8 cellular contexts compared by ENCODE assay signal in genomic region chr22:36328635-36329216, GRCh38. TPM values are rescaled to one million over a fixed set of nuclear protein-coding genes. Genes with fewer than 3 reads are reported as not detected.
DNase-seq lines count a peak whose midpoint lies in the region; ATAC-seq and TF ChIP-seq lines count a peak whose summit lies in the region.

No MANE protein-coding gene starts in this region.

- H3K18ac ChIP-seq in mesendoderm (ENCODE audit: low read length), result peak overlapping the region; percentile 41

- no CpG with 5 or more reads among the region's 23 CpGs for WGBS in mesendoderm (ENCODE audit: extremely low coverage, insufficient coverage, low lambda C conversion rate)
- WGBS in suprapubic skin, result 44% methylated on average over 23 of the region's 23 CpGs

- H4K8ac ChIP-seq in mesendoderm (ENCODE audit: low read depth, low read length), result no peak overlapping the region

- H3K79me2 ChIP-seq in mesendoderm (ENCODE audit: control insufficient read depth, insufficient read depth, low read length), result peaks cover 48% of the 10 kb centered on the region

- H3K4ac ChIP-seq in mesendoderm (ENCODE audit: low read depth, low read length), result peak overlapping the region; percentile 62

- H3K4me3 ChIP-seq in mesendoderm (ENCODE audit: low read length) (no peak overlapping the region), suprapubic skin (peak overlapping the region; percentile 11)

- peaks cover 42% of the 10 kb centered on the region for H3K79me1 ChIP-seq in mesendoderm (ENCODE audit: low read length)

- peak overlapping the region; percentile 4 for H3K23ac ChIP-seq in mesendoderm (ENCODE audit: low read length)

- H4K5ac ChIP-seq in mesendoderm (ENCODE audit: low read length), result no peak overlapping the region

- H3K4me1 ChIP-seq in mesendoderm (ENCODE audit: control insufficient read depth, low read depth, low read length), result peaks cover 26% of the 10 kb centered on the region
- H3K4me1 ChIP-seq in suprapubic skin, result peaks cover 99% of the 10 kb centered on the region

- no peak overlapping the region for H2AK5ac ChIP-seq in mesendoderm (ENCODE audit: low read length)

- peak overlapping the region; percentile 17 for H2BK5ac ChIP-seq in mesendoderm (ENCODE audit: low read length)

- no peak for TF ChIP-seq POLR2A in suprapubic skin (IDR thresholded peaks at IDR 0.05)

- DNase-seq in GM20000 (ENCODE audit: low spot score) (peak; percentile 62), SW480 (ENCODE audit: low spot score) (peak; percentile 83), dermis blood vessel endothelial cell (peak; percentile 90), mesendoderm (peak; percentile 66), suprapubic skin (ENCODE audit: low spot score in 2 of 2) (no peak), GM13977 (ENCODE audit: low spot score) (no peak)

- H3K27me3 ChIP-seq in mesendoderm (ENCODE audit: insufficient read depth, low read length, poor library complexity) (no peaks in the 10 kb centered on the region), suprapubic skin (no peaks in the 10 kb centered on the region)

- no peaks in the 10 kb centered on the region for H3K9me3 ChIP-seq in suprapubic skin

- peak overlapping the region; percentile 88 for H3K27ac ChIP-seq in mesendoderm (ENCODE audit: low read depth, low read length)
- peak overlapping the region; percentile 93 for H3K27ac ChIP-seq in suprapubic skin

- no peak overlapping the region for H2BK15ac ChIP-seq in mesendoderm (replicated peaks; ENCODE audit: low read depth)

- peak overlapping the region; percentile 53 for H3K9ac ChIP-seq in mesendoderm (ENCODE audit: low read length)

- ATAC-seq in HG03521 (IDR thresholded peaks at IDR 0.05; ENCODE audit: unreplicated experiment) (no peak), GM21529 (IDR thresholded peaks at IDR 0.05; ENCODE audit: unreplicated experiment) (no peak)

- peak overlapping the region; percentile 73 for H3K56ac ChIP-seq in mesendoderm (ENCODE audit: low read length)

- no peak overlapping the region for H3K4me2 ChIP-seq in mesendoderm (ENCODE audit: low read length)

- peak overlapping the region; percentile 18 for H2BK120ac ChIP-seq in mesendoderm (ENCODE audit: low read depth, low read length)

- in situ Hi-C loops in GM13977 (cut with MboI; ENCODE audit: low pct_unique_long_range_greater_than_20kb, low sequenced_read_pairs, unreplicated experiment), result no loop called here

- H3K36me3 ChIP-seq in mesendoderm (ENCODE audit: control insufficient read depth, insufficient read depth, low read length), result peaks cover 13% of the 10 kb centered on the region
- H3K36me3 ChIP-seq in suprapubic skin, result peaks cover 22% of the 10 kb centered on the region

- TF ChIP-seq CTCF in GM20000 (IDR thresholded peaks at IDR 0.05; ENCODE audit: extremely low read depth, missing control alignments) (no peak), suprapubic skin (IDR thresholded peaks at IDR 0.05) (no peak), GM13977 (IDR thresholded peaks at IDR 0.05; ENCODE audit: extremely low read depth, insufficient read depth, missing control alignments) (no peak)

- no peak for TF ChIP-seq EP300 in suprapubic skin (IDR thresholded peaks at IDR 0.05)

RNA-seq across cellular contexts. Expression of gene MYH9, which starts 59.0 kb away (rescaled TPM):
- total RNA-seq in dermis blood vessel endothelial cell (803 and 1,099 TPM in 2 replicates), suprapubic skin (100 to 1,000 TPM; 284 to 323 (median 294) TPM)
- polyA plus RNA-seq in mesendoderm (2013, experiment 1 of 2), result 110 TPM
- 111 TPM for polyA plus RNA-seq in mesendoderm (2013, experiment 2 of 2)

Comparison
In these comparisons a context has a peak if more than half of its experiments do, and no peak if none do; other contexts are left out.
1. DNase-seq: peak in GM20000 (single experiment), SW480 (single experiment), dermis blood vessel endothelial cell (single experiment) and mesendoderm (single experiment); none in suprapubic skin (0 of 2) and GM13977 (single experiment).